ENCODE assay signal across 19 cellular contexts in the genomic region with DNA sequence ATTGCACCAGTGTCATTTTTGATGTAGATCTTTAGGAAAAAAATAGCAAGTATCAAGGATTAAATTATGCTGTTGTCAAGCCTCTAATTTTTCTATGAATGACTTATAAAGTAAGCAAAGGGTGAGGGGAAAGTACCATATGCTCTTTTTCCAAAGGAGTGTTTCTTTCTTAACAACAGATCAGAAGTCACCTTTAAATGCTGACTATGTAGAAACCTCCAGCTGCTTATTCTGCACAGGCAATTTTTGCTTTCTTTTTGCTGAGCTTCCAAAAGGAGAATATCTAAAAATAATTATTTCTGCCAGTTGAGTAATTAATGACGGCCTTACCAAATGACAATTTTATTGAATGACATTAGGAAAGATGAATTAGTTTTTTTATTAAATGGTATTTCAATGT.
"Had no signal": no experiment of that assay in that cellular context is flagged by ENCODE, and none has a peak within 500 bp of the region (broad histone marks: within the 10 kb centered on the region; RNA-seq: fewer than 3 reads in every experiment).

No MANE protein-coding gene starts in this region.

- ATAC-seq: effector memory CD8-positive, alpha-beta T cell; gastroesophageal sphincter; left lobe of liver; mucosa of descending colon; naive thymus-derived CD8-positive, alpha-beta T cell; stimulated activated effector memory CD8-positive, alpha-beta T cell treated with anti-CD3 and anti-CD28 coated beads, Interleukin-12 subunit alpha, Interleukin-12 subunit beta, amount 100 ng/mL, for 72 hours; stimulated activated naive CD8-positive, alpha-beta T cell treated with anti-CD3 and anti-CD28 coated beads, Interleukin-15, Interleukin-2, amounts not matched to agents 100 U/mL and 50 U/mL, for 24 hours had no signal

- H3K36me3 ChIP-seq: esophagus squamous epithelium, gastroesophageal sphincter, right atrium auricular region, suprapubic skin, tibial artery, upper lobe of left lung, uterus had no signal

- H3K27me3 ChIP-seq: esophagus squamous epithelium, gastroesophageal sphincter, right atrium auricular region, suprapubic skin, tibial artery, upper lobe of left lung, uterus had no signal

- H3K27ac ChIP-seq: esophagus squamous epithelium, gastroesophageal sphincter, right atrium auricular region, suprapubic skin, tibial artery, upper lobe of left lung, uterus had no signal

- H3K9me3 ChIP-seq: esophagus squamous epithelium, gastroesophageal sphincter, mucosa of descending colon, right atrium auricular region, suprapubic skin, tibial artery, upper lobe of left lung, uterus had no signal

- DNase-seq: effector memory CD8-positive, alpha-beta T cell; esophagus squamous epithelium; foreskin fibroblast; glutamatergic neuron; islet precursor cell; mammary epithelial cell; mucosa of descending colon; naive thymus-derived CD8-positive, alpha-beta T cell; stimulated activated CD4-positive, alpha-beta T cell treated with anti-CD3 and anti-CD28 coated beads, Interleukin-4, amount 100 ng/mL, for 1 hour; stimulated activated CD8-positive, alpha-beta memory T cell treated with anti-CD3 and anti-CD28 coated beads, Interleukin-4, amount 100 ng/mL, for 48 hours; stimulated activated naive CD8-positive, alpha-beta T cell treated with anti-CD3 and anti-CD28 coated beads, Interleukin-15, Interleukin-2, amounts not matched to agents 100 U/mL and 50 U/mL, for 24 hours; tibial artery; upper lobe of left lung; uterus had no signal

- H3K4me3 ChIP-seq: esophagus squamous epithelium, gastroesophageal sphincter, mucosa of descending colon, right atrium auricular region, suprapubic skin, tibial artery, upper lobe of left lung, uterus had no signal

- H3K4me1 ChIP-seq: esophagus squamous epithelium, gastroesophageal sphincter, right atrium auricular region, suprapubic skin, tibial artery, upper lobe of left lung, uterus had no signal
